ENCODE assay signal across 1 cellular context in the genomic region with DNA sequence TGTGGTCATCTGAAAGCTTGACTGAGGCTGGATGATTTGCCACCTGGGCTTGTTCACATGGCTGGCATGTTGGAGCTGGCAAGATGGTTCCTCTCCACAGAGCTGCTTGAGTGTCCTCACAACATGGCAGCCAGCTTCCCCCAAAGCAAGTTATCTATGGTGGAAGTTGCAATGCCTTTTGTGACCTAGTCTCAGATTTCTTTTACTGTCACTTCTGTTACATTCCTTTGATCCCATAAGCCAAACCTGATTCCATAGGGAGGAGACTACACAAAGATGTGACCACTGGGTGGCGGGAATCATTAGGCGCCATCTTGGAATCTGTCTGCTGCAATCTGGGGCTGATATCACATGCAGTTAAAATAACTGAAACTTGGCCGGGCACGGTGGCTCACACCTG.
TF ChIP-seq lines count a peak whose summit lies in the region.

No MANE protein-coding gene starts in this region.

TF ChIP-seq in SK-N-SH, 30 proteins besides CTCF, POLR2A, EP300 and RAD21 (continued from another document):
- TF ChIP-seq, protein P1, sequence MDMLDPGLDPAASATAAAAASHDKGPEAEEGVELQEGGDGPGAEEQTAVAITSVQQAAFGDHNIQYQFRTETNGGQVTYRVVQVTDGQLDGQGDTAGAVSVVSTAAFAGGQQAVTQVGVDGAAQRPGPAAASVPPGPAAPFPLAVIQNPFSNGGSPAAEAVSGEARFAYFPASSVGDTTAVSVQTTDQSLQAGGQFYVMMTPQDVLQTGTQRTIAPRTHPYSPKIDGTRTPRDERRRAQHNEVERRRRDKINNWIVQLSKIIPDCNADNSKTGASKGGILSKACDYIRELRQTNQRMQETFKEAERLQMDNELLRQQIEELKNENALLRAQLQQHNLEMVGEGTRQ (IDR thresholded peaks at IDR 0.05; ENCODE audit: borderline replicate concordance, low read depth, low read length): no peak
- TF ChIP-seq RCOR1 (IDR thresholded peaks at IDR 0.05; ENCODE audit: low read length) (no peak), NFIC (IDR thresholded peaks at IDR 0.05; ENCODE audit: borderline replicate concordance) (no peak), EZH2phosphoT487 (IDR thresholded peaks at IDR 0.05; ENCODE audit: borderline replicate concordance, low read depth) (no peak), TEAD4 (IDR thresholded peaks at IDR 0.05; ENCODE audit: borderline replicate concordance, insufficient read depth) (no peak)
